Comparison of ENCODE assay signal across 12 cellular contexts in the genomic region with DNA sequence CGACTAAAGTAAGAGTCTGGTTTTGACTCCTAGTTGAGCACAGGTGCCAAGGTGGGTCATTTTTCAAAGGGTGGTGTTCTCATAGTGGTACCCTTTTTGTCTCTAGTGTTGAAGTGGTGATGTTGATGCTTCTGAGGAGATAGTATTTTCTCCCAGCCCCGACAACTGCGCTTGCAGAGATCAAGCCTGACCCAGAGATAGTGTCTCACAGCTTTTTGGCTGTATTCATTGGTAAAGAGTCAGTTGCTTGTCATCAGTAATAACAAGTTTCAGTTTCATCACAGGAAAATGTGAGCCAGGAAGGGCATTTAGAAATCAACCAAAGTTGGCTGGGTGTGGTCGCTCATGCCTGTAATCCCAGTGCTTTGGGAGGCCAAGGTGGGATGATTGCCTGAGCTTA.
DNase-seq lines count a peak whose midpoint lies in the region; ATAC-seq and TF ChIP-seq lines count a peak whose summit lies in the region.
"Had no signal": no experiment of that assay in that cellular context is flagged by ENCODE, and none has a peak within 500 bp of the region (broad histone marks: within the 10 kb centered on the region; RNA-seq: fewer than 3 reads in every experiment).

No MANE protein-coding gene starts in this region.

- TF ChIP-seq CTCF in SU-DHL-6 (IDR thresholded peaks at IDR 0.05; ENCODE audit: insufficient read depth, low read length, poor library complexity, severe bottlenecking) (no peak), neutrophil (IDR thresholded peaks at IDR 0.05) (no peak), WTC11 (IDR thresholded peaks at IDR 0.05) (no peak)

- H3K27ac Mint-ChIP-seq in WTC11 = no peak overlapping the region

- peak; percentile 60 for DNase-seq in activated CD8-positive, alpha-beta memory T cell treated with anti-CD3 and anti-CD28 coated beads, Interleukin-2, amount 50 U/mL, for 48 hours
- no peak for DNase-seq in activated CD8-positive, alpha-beta memory T cell treated with anti-CD3 and anti-CD28 coated beads, Interleukin-2, amount 50 U/mL, for 4 hours
- DNase-seq in NAMALWA (ENCODE audit: low spot score) = no peak
- DNase-seq in WTC11 (ENCODE audit: low spot score) = no peak
- no peak for DNase-seq in NCI-H510A treated with DMSO at 0.1 percent for 48 hours (lab: John Stamatoyannopoulos, UW)
- DNase-seq: activated gamma-delta T cell treated with Interleukin-2 at 50 U/mL for 16 hours; effector memory CD4-positive, alpha-beta T cell; NCI-H2081; uterus had no signal

- H3K4me2 ChIP-seq in SU-DHL-6 (ENCODE audit: low read depth, low read length, poor library complexity, severe bottlenecking) = peak overlapping the region; percentile 12

- H3K4me1 Mint-ChIP-seq in WTC11 = no peaks in the 10 kb centered on the region

- no peaks in the 10 kb centered on the region for H3K36me3 Mint-ChIP-seq in WTC11

- peaks cover 25 to 35% of the 10 kb centered on the region in 2 experiments for H3K4me1 ChIP-seq in neutrophil (ENCODE audit: control insufficient read depth in 1 of 2, insufficient read depth in 1 of 2, low read depth in 1 of 2, low read length in 1 of 2)
- H3K4me1 ChIP-seq: uterus had no signal

- H3K27ac ChIP-seq in SU-DHL-6 (ENCODE audit: low read depth, low read length) (no peak overlapping the region), neutrophil (peak overlapping the region; percentile 86)

- H3K4me3 Mint-ChIP-seq in WTC11 = no peak overlapping the region

- H2AFZ ChIP-seq in SU-DHL-6 (ENCODE audit: low read depth, low read length, severe bottlenecking) = no peak overlapping the region

- peak; percentile 30 for ATAC-seq in HG02678 (IDR thresholded peaks at IDR 0.05; ENCODE audit: unreplicated experiment)
- no peak for ATAC-seq in WTC11

- H3K36me3 ChIP-seq in SU-DHL-6 (ENCODE audit: low read length) (no peaks in the 10 kb centered on the region), neutrophil (no peaks in the 10 kb centered on the region)
- H3K36me3 ChIP-seq: uterus had no signal

- H3K9me3 ChIP-seq in SU-DHL-6 (ENCODE audit: insufficient read depth, low read length) = no peaks in the 10 kb centered on the region
- H3K9me3 ChIP-seq in neutrophil = no peaks in the 10 kb centered on the region
- H3K9me3 ChIP-seq: uterus had no signal

- no peaks in the 10 kb centered on the region for H3K79me2 ChIP-seq in SU-DHL-6 (ENCODE audit: insufficient read depth, low read length)

- H3K27me3 ChIP-seq in SU-DHL-6 (ENCODE audit: low read length) (no peaks in the 10 kb centered on the region), neutrophil (no peaks in the 10 kb centered on the region)
- H3K27me3 ChIP-seq: uterus had no signal

- no peaks in the 10 kb centered on the region for H4K20me1 ChIP-seq in SU-DHL-6 (ENCODE audit: low read depth, low read length)

- POLR2A ChIA-PET in WTC11 (lab: Charles Lee) = interaction anchor here (0.6 kb wide), 1 partner anchor 584 kb away, joined by 4 read pairs; no protein-coding TSS in a partner anchor

- no peak overlapping the region for H3K9ac ChIP-seq in SU-DHL-6 (ENCODE audit: low read length)

- CTCF ChIA-PET in WTC11 (lab: Charles Lee) = no interaction called here

- H3K9me3 Mint-ChIP-seq in WTC11 = peaks cover 5% of the 10 kb centered on the region; the same call in 1 of the 2 replicates

- H3F3A ChIP-seq in SU-DHL-6 (ENCODE audit: insufficient read depth) = no peaks in the 10 kb centered on the region

- no peaks in the 10 kb centered on the region for H3K9me2 ChIP-seq in SU-DHL-6 (replicated peaks; ENCODE audit: insufficient read depth, low read length)

- H3K4me3 ChIP-seq in SU-DHL-6 (ENCODE audit: insufficient read depth, low read length, poor library complexity, severe bottlenecking) = no peak overlapping the region
- H3K4me3 ChIP-seq in neutrophil (ENCODE audit: low read depth in 1 of 2, low read length in 1 of 2) = peak overlapping the region; percentile 20 to 21
- H3K4me3 ChIP-seq: uterus had no signal

- H3K27me3 Mint-ChIP-seq in WTC11 (ENCODE audit: low read depth) = no peaks in the 10 kb centered on the region

TF ChIP-seq in WTC11, 78 proteins besides CTCF, POLR2A, EP300 and RAD21:
- TF ChIP-seq, protein P1, sequence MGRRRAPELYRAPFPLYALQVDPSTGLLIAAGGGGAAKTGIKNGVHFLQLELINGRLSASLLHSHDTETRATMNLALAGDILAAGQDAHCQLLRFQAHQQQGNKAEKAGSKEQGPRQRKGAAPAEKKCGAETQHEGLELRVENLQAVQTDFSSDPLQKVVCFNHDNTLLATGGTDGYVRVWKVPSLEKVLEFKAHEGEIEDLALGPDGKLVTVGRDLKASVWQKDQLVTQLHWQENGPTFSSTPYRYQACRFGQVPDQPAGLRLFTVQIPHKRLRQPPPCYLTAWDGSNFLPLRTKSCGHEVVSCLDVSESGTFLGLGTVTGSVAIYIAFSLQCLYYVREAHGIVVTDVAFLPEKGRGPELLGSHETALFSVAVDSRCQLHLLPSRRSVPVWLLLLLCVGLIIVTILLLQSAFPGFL (CRISPR knock-in tag; IDR thresholded peaks at IDR 0.05; ENCODE audit: borderline replicate concordance) = no peak
- no peak for TF ChIP-seq EMX1 (CRISPR knock-in tag; IDR thresholded peaks at IDR 0.05)
- no peak for TF ChIP-seq SMAD4 (CRISPR knock-in tag; IDR thresholded peaks at IDR 0.05)
- no peak for TF ChIP-seq ATF1 (CRISPR knock-in tag; IDR thresholded peaks at IDR 0.05)
- no peak for TF ChIP-seq JAZF1 (CRISPR knock-in tag; IDR thresholded peaks at IDR 0.05)
- TF ChIP-seq SMAD3 (CRISPR knock-in tag; IDR thresholded peaks at IDR 0.05; ENCODE audit: borderline replicate concordance) = no peak
- TF ChIP-seq ZNF232 (CRISPR knock-in tag; IDR thresholded peaks at IDR 0.05) = no peak
